Comparison of ENCODE assay signal across 22 cellular contexts in genomic region chr7:134771889-134772288, GRCh38. TPM values are rescaled to one million over a fixed set of nuclear protein-coding genes. Genes with fewer than 3 reads are reported as not detected.
DNase-seq lines count a peak whose midpoint lies in the region; ATAC-seq and TF ChIP-seq lines count a peak whose summit lies in the region.
"Had no signal": no experiment of that assay in that cellular context is flagged by ENCODE, and none has a peak within 500 bp of the region (broad histone marks: within the 10 kb centered on the region; RNA-seq: fewer than 3 reads in every experiment).

No MANE protein-coding gene starts in this region.

- H3K27ac ChIP-seq in smooth muscle cell (ENCODE audit: low read depth) = peak overlapping the region; percentile 8

- H4K20me1 ChIP-seq in smooth muscle cell (ENCODE audit: low read depth) = no peaks in the 10 kb centered on the region
- H4K20me1 ChIP-seq: BLaER1 treated with 17β-estradiol and CSF1 and Interleukin-3, amounts not matched to agents 10 nM and 100 nM had no signal

- peaks cover 5% of the 10 kb centered on the region for H3K79me2 ChIP-seq in smooth muscle cell (ENCODE audit: low read depth)

- no peak for TF ChIP-seq CTCF in epithelial cell of esophagus (IDR thresholded peaks at IDR 0.05; ENCODE audit: insufficient read depth, low read depth, low read length, missing control alignments)
- TF ChIP-seq CTCF in smooth muscle cell (IDR thresholded peaks at IDR 0.05; ENCODE audit: borderline replicate concordance, insufficient read depth, poor library complexity, severe bottlenecking) = no peak

- H3F3A ChIP-seq in smooth muscle cell (ENCODE audit: low read depth) = no peaks in the 10 kb centered on the region

- WGBS in smooth muscle cell (ENCODE audit: low lambda C conversion rate) = 88% methylated on average over 2 of the region's 2 CpGs

- DNase-seq in DMS53 (lab: John Stamatoyannopoulos, UW) = peak; percentile 84
- DNase-seq in NCI-H69 (lab: John Stamatoyannopoulos, UW) = peak; percentile 18
- DNase-seq in epithelial cell of esophagus (ENCODE audit: low read depth) = peak; percentile 87
- DNase-seq in smooth muscle cell (lab: John Stamatoyannopoulos, UW; ENCODE audit: unreplicated experiment) = no peak
- DNase-seq in nucleus accumbens (lab: John Stamatoyannopoulos, UW) = no peak
- DNase-seq in hypothalamus (lab: John Stamatoyannopoulos, UW) = no peak
- DNase-seq: Caco-2; CD4-positive, alpha-beta memory T cell; DMS 273 treated with DMSO at 0.1 percent for 48 hours; HCEC 1CT; Karpas-422; NCI-H1694; NCI-H2081; NCI-H2171 treated with DMSO at 0.1 percent for 48 hours; NCI-H446 treated with DMSO at 0.1 percent for 48 hours; NCI-H748 treated with DMSO at 0.1 percent for 48 hours; NK-92 treated with Interleukin-12 subunit alpha and Interleukin-12 subunit beta, amount 100 ng/mL, for 24 hours had no signal

- no peaks in the 10 kb centered on the region for H3K9me3 ChIP-seq in smooth muscle cell (replicated peaks; ENCODE audit: low read depth)
- H3K9me3 ChIP-seq: Caco-2 had no signal

- no peak overlapping the region for H3K4me3 ChIP-seq in epithelial cell of esophagus (ENCODE audit: low read length)
- H3K4me3 ChIP-seq in smooth muscle cell = no peak overlapping the region
- H3K4me3 ChIP-seq: GM23338 had no signal

- no peak for ATAC-seq in GM21526 (IDR thresholded peaks at IDR 0.05; ENCODE audit: low FRiP score, unreplicated experiment)
- ATAC-seq: GM23338, Panc1, SK-N-SH treated with all-trans-retinoic acid at 6 μM for 48 hours had no signal

- H3K4me2 ChIP-seq in smooth muscle cell = no peak overlapping the region
- H3K4me2 ChIP-seq: GM23338 had no signal

- no peak overlapping the region for H3K9ac ChIP-seq in smooth muscle cell (ENCODE audit: low read depth)
- H3K9ac ChIP-seq: BLaER1 treated with 17β-estradiol and CSF1 and Interleukin-3, amounts not matched to agents 10 nM and 100 nM had no signal

- no peak overlapping the region for H2AFZ ChIP-seq in smooth muscle cell (ENCODE audit: low read depth)

- no peaks in the 10 kb centered on the region for H3K36me3 ChIP-seq in smooth muscle cell (ENCODE audit: low read depth)
- H3K36me3 ChIP-seq: BLaER1 treated with 17β-estradiol and CSF1 and Interleukin-3, amounts not matched to agents 10 nM and 100 nM had no signal

- no peaks in the 10 kb centered on the region for H3K27me3 ChIP-seq in smooth muscle cell (ENCODE audit: low read depth)
- H3K27me3 ChIP-seq: BLaER1 treated with 17β-estradiol and CSF1 and Interleukin-3, amounts not matched to agents 10 nM and 100 nM had no signal

- H3K4me1 ChIP-seq in smooth muscle cell (ENCODE audit: low read depth) = no peaks in the 10 kb centered on the region

RNA-seq across cellular contexts. Expression of gene CALD1, which starts 7.5 kb away (rescaled TPM):
- 948 and 1,024 TPM in 2 replicates for total RNA-seq in smooth muscle cell
- polyA plus RNA-seq in smooth muscle cell = 1,552 and 1,869 TPM in 2 replicates
- total RNA-seq: CD4-positive, alpha-beta memory T cell had no signal

Comparison
In these comparisons a context has a peak if more than half of its experiments do, and no peak if none do; other contexts are left out.
1. DNase-seq: peak in DMS53 (single experiment), NCI-H69 (single experiment) and epithelial cell of esophagus (single experiment); none in smooth muscle cell (single experiment), nucleus accumbens (0 of 56) and hypothalamus (0 of 51).